Comparison of ENCODE assay signal across 15 cellular contexts in genomic region chr2:63845866-63846265, GRCh38. TPM values are rescaled to one million over a fixed set of nuclear protein-coding genes. Genes with fewer than 3 reads are reported as not detected.
A peak's percentile ranks its signal among the peaks of the same experiment; 100 is the strongest.
DNase-seq lines count a peak whose midpoint lies in the region; ATAC-seq and TF ChIP-seq lines count a peak whose summit lies in the region.
"Had no signal": no experiment of that assay in that cellular context is flagged by ENCODE, and none has a peak within 500 bp of the region (broad histone marks: within the 10 kb centered on the region; RNA-seq: fewer than 3 reads in every experiment).

No MANE protein-coding gene starts in this region.

- H3K4me1 ChIP-seq in GM23338 (ENCODE audit: insufficient read depth) (peaks cover 20% of the 10 kb centered on the region), iPS-15b (ENCODE audit: control insufficient read depth, insufficient read depth, low read length) (peaks cover 9% of the 10 kb centered on the region)

- H3K27ac ChIP-seq in GM23338 (ENCODE audit: low read depth) = peak overlapping the region; percentile 98

- peaks cover 47% of the 10 kb centered on the region for H3K36me3 Mint-ChIP-seq in GM23338 (ENCODE audit: low read depth)
- peaks cover 46% of the 10 kb centered on the region for H3K36me3 Mint-ChIP-seq in activated naive CD8-positive, alpha-beta T cell treated with anti-CD3 and anti-CD28 coated beads for 36 hours

- peak overlapping the region; percentile 97 for H3K9ac ChIP-seq in iPS-15b (ENCODE audit: low read depth, low read length)

- no peak for ATAC-seq in GM23338
- no peak for ATAC-seq in HG03045 (IDR thresholded peaks at IDR 0.05; ENCODE audit: unreplicated experiment)
- ATAC-seq: sciatic nerve had no signal

- H3K9me3 Mint-ChIP-seq in GM23338 = peaks cover 2% of the 10 kb centered on the region; the same call in 1 of the 3 replicates
- H3K9me3 Mint-ChIP-seq in activated naive CD8-positive, alpha-beta T cell treated with anti-CD3 and anti-CD28 coated beads for 36 hours = peaks cover 10% of the 10 kb centered on the region

- peak overlapping the region; percentile 87 for H3K4me2 ChIP-seq in GM23338

- DNase-seq in GM23338 (ENCODE audit: low spot score) = peak; percentile 57
- no peak for DNase-seq in activated naive CD8-positive, alpha-beta T cell treated with anti-CD3 and anti-CD28 coated beads for 36 hours
- DNase-seq in skeletal muscle cell (ENCODE audit: low read depth) = no peak
- DNase-seq in hypothalamus (lab: John Stamatoyannopoulos, UW) = no peak
- DNase-seq in NCI-H524 (lab: John Stamatoyannopoulos, UW) = no peak
- DNase-seq: activated CD4-positive, alpha-beta T cell treated with anti-CD3 and anti-CD28 coated beads, Interleukin-2, amount 50 U/mL, for 1 hour; Calu3; hippocampal formation; IMR-90; NCI-H146; NCI-H526 treated with DMSO at 0.1 percent for 48 hours had no signal

- no peak for TF ChIP-seq CTCF in GM23338 (conservative IDR thresholded peaks at IDR 0.05; ENCODE audit: low read depth in 2 of 2)

- H2AFZ ChIP-seq in GM23338 = no peak overlapping the region

- H3K4me3 Mint-ChIP-seq in GM23338 = peak overlapping the region; percentile 100
- no peak overlapping the region for H3K4me3 Mint-ChIP-seq in activated naive CD8-positive, alpha-beta T cell treated with anti-CD3 and anti-CD28 coated beads for 36 hours

- H4K20me1 ChIP-seq in GM23338 (replicated peaks; ENCODE audit: insufficient read depth) = peaks cover 14% of the 10 kb centered on the region; the same call in 1 of the 2 replicates

- no peaks in the 10 kb centered on the region for H3K9me3 ChIP-seq in iPS-15b (ENCODE audit: control insufficient read depth, insufficient read depth, low read length)
- H3K9me3 ChIP-seq: thoracic aorta had no signal

- H3K36me3 ChIP-seq in GM23338 (ENCODE audit: insufficient read depth) = no peaks in the 10 kb centered on the region
- H3K36me3 ChIP-seq in iPS-15b (ENCODE audit: control insufficient read depth, insufficient read depth, low read length) = no peaks in the 10 kb centered on the region
- H3K36me3 ChIP-seq: thoracic aorta had no signal

- peaks cover 5% of the 10 kb centered on the region for H3K27me3 Mint-ChIP-seq in GM23338 (ENCODE audit: insufficient read depth, low read depth, poor library complexity)
- H3K27me3 Mint-ChIP-seq in activated naive CD8-positive, alpha-beta T cell treated with anti-CD3 and anti-CD28 coated beads for 36 hours = no peaks in the 10 kb centered on the region

- peak overlapping the region; percentile 97 for H3K27ac Mint-ChIP-seq in GM23338
- peak overlapping the region; percentile 4 for H3K27ac Mint-ChIP-seq in activated naive CD8-positive, alpha-beta T cell treated with anti-CD3 and anti-CD28 coated beads for 36 hours

- H3K4me1 Mint-ChIP-seq in GM23338 = peaks cover 49% of the 10 kb centered on the region
- H3K4me1 Mint-ChIP-seq in activated naive CD8-positive, alpha-beta T cell treated with anti-CD3 and anti-CD28 coated beads for 36 hours = peaks cover 59% of the 10 kb centered on the region

- H3K27me3 ChIP-seq in GM23338 (ENCODE audit: insufficient read depth) = no peaks in the 10 kb centered on the region
- H3K27me3 ChIP-seq in iPS-15b (ENCODE audit: control insufficient read depth, insufficient read depth, low read length) = no peaks in the 10 kb centered on the region

- H3K4me3 ChIP-seq in GM23338 (peak overlapping the region; percentile 87), iPS-15b (ENCODE audit: low read depth, low read length) (peak overlapping the region; percentile 95), skeletal muscle cell (ENCODE audit: low read depth, low read length) (peak overlapping the region; percentile 10)

- no peaks in the 10 kb centered on the region for H3K9me2 ChIP-seq in GM23338 (ENCODE audit: insufficient read depth)

- H3K79me2 ChIP-seq in GM23338 (replicated peaks; ENCODE audit: insufficient read depth) = peaks cover 83% of the 10 kb centered on the region

- H3F3A ChIP-seq in GM23338 (replicated peaks; ENCODE audit: low read depth) = no peaks in the 10 kb centered on the region

TF ChIP-seq in GM23338, 12 proteins besides CTCF, POLR2A, EP300 and RAD21:
- TF ChIP-seq EZH2phosphoT487 (IDR thresholded peaks at IDR 0.05; ENCODE audit: unreplicated experiment) = no peak
- peak; percentile 46 for TF ChIP-seq POLR2AphosphoS5 (IDR thresholded peaks at IDR 0.05; ENCODE audit: low read depth)

RNA-seq across cellular contexts. Expression of gene UGP2, which starts 4.2 kb away (rescaled TPM):
- total RNA-seq in GM23338 (2014; rRNA removed; shearing (Covaris generic)) = 742 and 744 TPM in 2 replicates
- polyA plus RNA-seq in GM23338 (2016; fragmentation: Nextera tagmentation; extraction: Ambion mirVana) = 906 and 943 TPM in 2 replicates
- 10 to 100 TPM; 70.0 to 71.5 TPM for total RNA-seq in activated naive CD8-positive, alpha-beta T cell treated with anti-CD3 and anti-CD28 coated beads for 36 hours

Comparison
In these comparisons a context has a peak if more than half of its experiments do, and no peak if none do; other contexts are left out.
1. H3K4me3 ChIP-seq: peak in every context shown above with its lines; median percentile 95 in iPS-15b; 87 in GM23338; 10 in skeletal muscle cell.
2. RNA of gene UGP2, which starts 4.2 kb away (total RNA-seq): 742 to 744 TPM in GM23338; 70.0 to 71.5 TPM in activated naive CD8-positive, alpha-beta T cell treated with anti-CD3 and anti-CD28 coated beads for 36 hours; every median in the first group is over 10 times any median in the second.